In the genomic region with DNA sequence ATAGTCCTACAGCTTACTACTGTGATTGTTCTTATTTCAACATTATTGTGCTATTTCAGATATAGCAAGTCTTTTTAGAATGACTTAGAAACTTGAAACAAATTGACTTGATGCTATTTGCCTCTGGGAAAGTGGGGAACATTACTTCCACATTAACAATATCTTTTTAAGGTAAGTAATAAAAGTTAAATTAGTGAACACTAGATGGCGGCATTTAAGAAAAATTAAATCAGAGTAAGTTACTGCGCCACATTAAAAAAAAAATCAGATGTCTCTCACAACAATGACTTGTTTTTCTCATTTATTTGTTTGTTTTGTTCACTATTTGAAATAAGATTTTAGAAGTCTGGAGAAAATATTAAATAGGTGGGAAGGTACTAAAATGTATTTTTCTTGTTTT, we compare ENCODE assay signal across 8 cellular contexts.
DNase-seq lines count a peak whose midpoint lies in the region; ATAC-seq and TF ChIP-seq lines count a peak whose summit lies in the region.

No MANE protein-coding gene starts in this region.

- no peaks in the 10 kb centered on the region for H3K9me3 Mint-ChIP-seq in activated naive CD8-positive, alpha-beta T cell treated with anti-CD3 and anti-CD28 coated beads for 36 hours

- no peak for ATAC-seq in HG02852 (IDR thresholded peaks at IDR 0.05; ENCODE audit: unreplicated experiment)

- H3K4me3 Mint-ChIP-seq in activated naive CD8-positive, alpha-beta T cell treated with anti-CD3 and anti-CD28 coated beads for 36 hours: no peak overlapping the region

- H3K36me3 Mint-ChIP-seq in activated naive CD8-positive, alpha-beta T cell treated with anti-CD3 and anti-CD28 coated beads for 36 hours: no peaks in the 10 kb centered on the region

- no peak overlapping the region for H3K27ac ChIP-seq in C4-2B

- no peaks in the 10 kb centered on the region for H3K4me1 Mint-ChIP-seq in activated naive CD8-positive, alpha-beta T cell treated with anti-CD3 and anti-CD28 coated beads for 36 hours

- peak; percentile 47 for TF ChIP-seq CTCF in C4-2B (conservative IDR thresholded peaks at IDR 0.05)

- no peak overlapping the region for H3K4me3 ChIP-seq in Jurkat, Clone E6-1 (ENCODE audit: low read length)

- H3K27ac Mint-ChIP-seq in activated naive CD8-positive, alpha-beta T cell treated with anti-CD3 and anti-CD28 coated beads for 36 hours: no peak overlapping the region

- no peaks in the 10 kb centered on the region for H3K27me3 Mint-ChIP-seq in activated naive CD8-positive, alpha-beta T cell treated with anti-CD3 and anti-CD28 coated beads for 36 hours

- DNase-seq in Jurkat, Clone E6-1 (ENCODE audit: low read depth, low spot score): peak; percentile 28
- DNase-seq in SK-N-DZ (ENCODE audit: low spot score): peak; percentile 31
- DNase-seq in iPS-NIHi11 (ENCODE audit: low spot score): peak; percentile 8
- DNase-seq in activated naive CD8-positive, alpha-beta T cell treated with anti-CD3 and anti-CD28 coated beads for 36 hours: no peak
- DNase-seq in effector CD4-positive, alpha-beta T cell: no peak
- no peak for DNase-seq in 8988T

Comparison
In these comparisons a context has a peak if more than half of its experiments do, and no peak if none do; other contexts are left out.
1. DNase-seq: peak in Jurkat, Clone E6-1 (single experiment), SK-N-DZ (single experiment) and iPS-NIHi11 (single experiment); none in activated naive CD8-positive, alpha-beta T cell treated with anti-CD3 and anti-CD28 coated beads for 36 hours (single experiment), effector CD4-positive, alpha-beta T cell (single experiment) and 8988T (single experiment).